Comparison of ENCODE assay signal across 8 cellular contexts in the genomic region with DNA sequence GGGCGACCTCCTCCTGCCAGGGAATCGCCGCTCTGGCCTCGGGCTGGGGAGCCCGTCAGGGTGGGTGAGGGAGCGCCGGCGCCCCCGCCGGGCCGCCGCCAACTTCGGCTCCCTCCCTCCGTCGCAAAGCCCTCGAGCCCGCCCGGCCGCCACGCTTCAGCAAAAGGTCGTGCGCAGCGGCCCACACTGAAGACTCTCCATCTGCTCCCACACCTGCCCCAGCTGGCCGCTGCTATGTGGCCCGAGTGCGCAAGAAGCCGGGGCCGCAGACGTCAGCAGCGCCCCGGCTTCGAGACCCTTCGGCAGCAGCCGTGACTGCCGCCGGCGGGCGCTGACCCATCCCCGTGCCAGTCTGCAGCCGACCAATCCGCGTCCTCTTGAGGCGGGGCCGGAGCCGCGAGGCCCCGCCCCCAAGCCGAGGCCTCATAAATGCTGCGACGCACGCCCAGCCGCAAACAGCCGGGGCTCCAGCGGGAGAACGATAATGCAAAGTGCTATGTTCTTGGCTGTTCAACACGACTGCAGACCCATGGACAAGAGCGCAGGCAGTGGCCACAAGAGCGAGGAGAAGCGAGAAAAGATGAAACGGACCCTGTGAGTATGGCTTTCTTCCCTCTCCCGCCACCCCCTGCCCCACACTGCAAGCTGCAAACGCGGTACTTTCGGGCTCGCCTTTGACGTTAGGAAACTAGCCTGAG. TPM values are rescaled to one million over a fixed set of nuclear protein-coding genes. Genes with fewer than 3 reads are reported as not detected.
DNase-seq lines count a peak whose midpoint lies in the region; ATAC-seq and TF ChIP-seq lines count a peak whose summit lies in the region.

Gene RGS2 (plus strand): TSS at position 452 of the 698 bp plus-strand sequence. CDS start 33 bp downstream, at position 485.

- peak; percentile 100 for TF ChIP-seq POLR2A in GM19099 (IDR thresholded peaks at IDR 0.05; ENCODE audit: extremely low read depth, insufficient read length, low read depth)

- H3K27ac Mint-ChIP-seq in activated CD4-positive, alpha-beta T cell treated with anti-CD3 and anti-CD28 coated beads for 36 hours = peak within 1 kb of the TSS; percentile 92

- no peaks in the 10 kb centered on the region for H3K9me3 Mint-ChIP-seq in activated CD4-positive, alpha-beta T cell treated with anti-CD3 and anti-CD28 coated beads for 36 hours (ENCODE audit: low read depth)

- intact Hi-C loops in activated CD4-positive, alpha-beta T cell treated with anti-CD3 and anti-CD28 coated beads for 36 hours (cut with DNase I, micrococcal nuclease) = loop anchor here (1.0 to 10.0 kb wide), 13 partner anchors 128 to 1489 kb away; partner anchors contain the start of genes GLRX2 (in 2 of the 2), RO60 (in 2 of the 2), UCHL5 (in 2 of the 2) and RGS1 (in 1 of the 2)
- intact Hi-C loops in left colon (cut with DNase I, micrococcal nuclease) = loop anchor here (10.0 kb wide), 2 partner anchors 216 to 316 kb away; partner anchors contain the start of gene CDC73 (in 1 of the 2)

- peak; percentile 98 for DNase-seq in Ammon's horn (ENCODE audit: low spot score)
- DNase-seq in NCI-H446 treated with DMSO at 0.1 percent for 48 hours (lab: John Stamatoyannopoulos, UW) = peak; percentile 94
- peak; percentile 92 for DNase-seq in activated CD4-positive, alpha-beta T cell treated with anti-CD3 and anti-CD28 coated beads for 36 hours
- peak; percentile 97 for DNase-seq in choroid plexus epithelial cell (ENCODE audit: low read depth)
- DNase-seq in left colon = peak; percentile 92
- DNase-seq in stimulated activated CD4-positive, alpha-beta T cell treated with anti-CD3 and anti-CD28 coated beads, Interleukin-1b, Interleukin-23, amount 100 ng/mL, for 4 hours (ENCODE audit: low read depth in 2 of 2) = peak; percentile 80 to 83

- H3K36me3 Mint-ChIP-seq in activated CD4-positive, alpha-beta T cell treated with anti-CD3 and anti-CD28 coated beads for 36 hours (ENCODE audit: low read depth) = peaks cover 3% of the 10 kb centered on the region

- H3K4me1 Mint-ChIP-seq in activated CD4-positive, alpha-beta T cell treated with anti-CD3 and anti-CD28 coated beads for 36 hours = peaks cover 29% of the 10 kb centered on the region

- H3K4me3 Mint-ChIP-seq in activated CD4-positive, alpha-beta T cell treated with anti-CD3 and anti-CD28 coated beads for 36 hours = peak within 1 kb of the TSS; percentile 87

- TF ChIP-seq CTCF in choroid plexus epithelial cell (conservative IDR thresholded peaks at IDR 0.05; ENCODE audit: low read depth, low read length) = no peak

- peak; percentile 61 for ATAC-seq in HG03378 (IDR thresholded peaks at IDR 0.05; ENCODE audit: unreplicated experiment)
- ATAC-seq in activated CD4-positive, alpha-beta T cell treated with anti-CD3 and anti-CD28 coated beads for 36 hours = peak; percentile 93
- peak; percentile 96 for ATAC-seq in left colon

- H3K4me3 ChIP-seq in choroid plexus epithelial cell (ENCODE audit: low read depth, low read length) = peak within 1 kb of the TSS; percentile 95

- H3K27me3 Mint-ChIP-seq in activated CD4-positive, alpha-beta T cell treated with anti-CD3 and anti-CD28 coated beads for 36 hours = no peaks in the 10 kb centered on the region

- CTCF ChIA-PET in activated CD4-positive, alpha-beta T cell treated with anti-CD3 and anti-CD28 coated beads for 36 hours (lab: Charles Lee) = interaction anchor here (0.7 to 2.9 kb wide), 3 partner anchors 11 to 211 kb away, joined by 3 to 12 read pairs (median 3); no protein-coding TSS in a partner anchor

- POLR2A ChIA-PET in activated CD4-positive, alpha-beta T cell treated with anti-CD3 and anti-CD28 coated beads for 36 hours (lab: Charles Lee) = interaction anchor here (0.6 to 3.5 kb wide), 2 partner anchors 250 to 981 kb away, joined by 3 to 16 read pairs; partner anchors contain the start of genes RO60 and UCHL5

RNA-seq across cellular contexts. Expression of gene RGS2, which starts in this region (rescaled TPM):
- total RNA-seq in activated CD4-positive, alpha-beta T cell treated with anti-CD3 and anti-CD28 coated beads for 36 hours = 1 to 10 TPM; 5.1 to 5.3 TPM
- 10 to 100 TPM; 16.0 to 41.5 TPM for total RNA-seq in left colon

Comparison
In these comparisons a context has a peak if more than half of its experiments do, and no peak if none do; other contexts are left out.
1. Peak in every context shown above with its lines: DNase-seq, ATAC-seq and H3K4me3 ChIP-seq.